1 cellular context compared by ENCODE assay signal in the genomic region with DNA sequence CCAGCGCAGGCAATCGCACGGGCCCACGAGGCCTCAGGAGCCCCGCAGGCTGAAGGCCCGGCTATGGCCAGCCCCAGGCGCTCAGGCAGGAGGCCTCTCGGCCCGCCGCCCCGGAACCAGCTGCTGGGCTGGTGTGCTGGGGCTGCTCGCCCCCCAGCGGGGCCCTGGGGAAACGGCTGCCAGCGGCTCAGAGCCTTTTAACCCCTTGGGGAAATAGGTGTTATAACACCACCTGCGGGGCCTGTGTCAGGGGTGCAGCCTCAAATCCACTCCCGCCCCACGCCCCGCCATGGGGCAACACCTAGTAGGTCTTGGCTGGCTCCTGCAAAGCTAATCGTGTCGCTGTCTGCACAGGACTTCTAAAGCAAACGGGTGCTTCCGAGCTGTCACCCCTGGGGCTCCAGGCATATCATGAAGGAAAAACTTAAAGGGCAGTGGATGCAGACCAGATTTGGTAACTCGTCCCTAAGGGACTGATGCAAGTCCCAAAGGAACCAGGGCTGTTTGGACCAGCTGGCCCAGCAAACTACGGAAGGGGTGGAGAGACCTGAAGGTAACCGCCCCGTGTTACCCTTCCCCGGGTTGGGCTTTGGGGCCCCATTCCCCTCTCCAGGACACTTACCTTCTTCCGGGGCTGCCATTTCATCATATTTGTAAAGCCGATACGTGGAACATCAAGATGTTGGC.
TF ChIP-seq lines count a peak whose summit lies in the region.

No MANE protein-coding gene starts in this region.

TF ChIP-seq in HepG2, 621 proteins besides CTCF, POLR2A, EP300 and RAD21 (continues in another document):
- TF ChIP-seq, protein P1, sequence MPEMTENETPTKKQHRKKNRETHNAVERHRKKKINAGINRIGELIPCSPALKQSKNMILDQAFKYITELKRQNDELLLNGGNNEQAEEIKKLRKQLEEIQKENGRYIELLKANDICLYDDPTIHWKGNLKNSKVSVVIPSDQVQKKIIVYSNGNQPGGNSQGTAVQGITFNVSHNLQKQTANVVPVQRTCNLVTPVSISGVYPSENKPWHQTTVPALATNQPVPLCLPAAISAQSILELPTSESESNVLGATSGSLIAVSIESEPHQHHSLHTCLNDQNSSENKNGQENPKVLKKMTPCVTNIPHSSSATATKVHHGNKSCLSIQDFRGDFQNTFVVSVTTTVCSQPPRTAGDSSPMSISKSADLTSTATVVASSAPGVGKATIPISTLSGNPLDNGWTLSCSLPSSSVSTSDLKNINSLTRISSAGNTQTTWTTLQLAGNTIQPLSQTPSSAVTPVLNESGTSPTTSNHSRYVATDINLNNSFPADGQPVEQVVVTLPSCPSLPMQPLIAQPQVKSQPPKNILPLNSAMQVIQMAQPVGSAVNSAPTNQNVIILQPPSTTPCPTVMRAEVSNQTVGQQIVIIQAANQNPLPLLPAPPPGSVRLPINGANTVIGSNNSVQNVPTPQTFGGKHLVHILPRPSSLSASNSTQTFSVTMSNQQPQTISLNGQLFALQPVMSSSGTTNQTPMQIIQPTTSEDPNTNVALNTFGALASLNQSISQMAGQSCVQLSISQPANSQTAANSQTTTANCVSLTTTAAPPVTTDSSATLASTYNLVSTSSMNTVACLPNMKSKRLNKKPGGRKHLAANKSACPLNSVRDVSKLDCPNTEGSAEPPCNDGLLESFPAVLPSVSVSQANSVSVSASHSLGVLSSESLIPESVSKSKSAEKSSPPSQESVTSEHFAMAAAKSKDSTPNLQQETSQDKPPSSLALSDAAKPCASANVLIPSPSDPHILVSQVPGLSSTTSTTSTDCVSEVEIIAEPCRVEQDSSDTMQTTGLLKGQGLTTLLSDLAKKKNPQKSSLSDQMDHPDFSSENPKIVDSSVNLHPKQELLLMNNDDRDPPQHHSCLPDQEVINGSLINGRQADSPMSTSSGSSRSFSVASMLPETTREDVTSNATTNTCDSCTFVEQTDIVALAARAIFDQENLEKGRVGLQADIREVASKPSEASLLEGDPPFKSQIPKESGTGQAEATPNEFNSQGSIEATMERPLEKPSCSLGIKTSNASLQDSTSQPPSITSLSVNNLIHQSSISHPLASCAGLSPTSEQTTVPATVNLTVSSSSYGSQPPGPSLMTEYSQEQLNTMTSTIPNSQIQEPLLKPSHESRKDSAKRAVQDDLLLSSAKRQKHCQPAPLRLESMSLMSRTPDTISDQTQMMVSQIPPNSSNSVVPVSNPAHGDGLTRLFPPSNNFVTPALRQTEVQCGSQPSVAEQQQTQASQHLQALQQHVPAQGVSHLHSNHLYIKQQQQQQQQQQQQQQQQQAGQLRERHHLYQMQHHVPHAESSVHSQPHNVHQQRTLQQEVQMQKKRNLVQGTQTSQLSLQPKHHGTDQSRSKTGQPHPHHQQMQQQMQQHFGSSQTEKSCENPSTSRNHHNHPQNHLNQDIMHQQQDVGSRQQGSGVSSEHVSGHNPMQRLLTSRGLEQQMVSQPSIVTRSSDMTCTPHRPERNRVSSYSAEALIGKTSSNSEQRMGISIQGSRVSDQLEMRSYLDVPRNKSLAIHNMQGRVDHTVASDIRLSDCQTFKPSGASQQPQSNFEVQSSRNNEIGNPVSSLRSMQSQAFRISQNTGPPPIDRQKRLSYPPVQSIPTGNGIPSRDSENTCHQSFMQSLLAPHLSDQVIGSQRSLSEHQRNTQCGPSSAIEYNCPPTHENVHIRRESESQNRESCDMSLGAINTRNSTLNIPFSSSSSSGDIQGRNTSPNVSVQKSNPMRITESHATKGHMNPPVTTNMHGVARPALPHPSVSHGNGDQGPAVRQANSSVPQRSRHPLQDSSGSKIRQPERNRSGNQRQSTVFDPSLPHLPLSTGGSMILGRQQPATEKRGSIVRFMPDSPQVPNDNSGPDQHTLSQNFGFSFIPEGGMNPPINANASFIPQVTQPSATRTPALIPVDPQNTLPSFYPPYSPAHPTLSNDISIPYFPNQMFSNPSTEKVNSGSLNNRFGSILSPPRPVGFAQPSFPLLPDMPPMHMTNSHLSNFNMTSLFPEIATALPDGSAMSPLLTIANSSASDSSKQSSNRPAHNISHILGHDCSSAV (CRISPR knock-in tag; IDR thresholded peaks at IDR 0.05; ENCODE audit: borderline replicate concordance), result no peak
- TF ChIP-seq ZNF547 (CRISPR knock-in tag; IDR thresholded peaks at IDR 0.05) (peak; percentile 43; the same call in 1 of the 2 replicates), ZNF782 (CRISPR knock-in tag; IDR thresholded peaks at IDR 0.05; ENCODE audit: borderline replicate concordance) (no peak), ARHGAP35 (CRISPR knock-in tag; IDR thresholded peaks at IDR 0.05; ENCODE audit: borderline replicate concordance) (no peak; the same call in 1 of the 2 replicates), NKX3-1 (CRISPR knock-in tag; IDR thresholded peaks at IDR 0.05) (no peak), THAP11 (CRISPR knock-in tag; IDR thresholded peaks at IDR 0.05) (peak; percentile 56; the same call in 1 of the 2 replicates), HES4 (CRISPR knock-in tag; IDR thresholded peaks at IDR 0.05; ENCODE audit: borderline replicate concordance) (peak; percentile 71; the same call in 1 of the 2 replicates), ZNF709 (CRISPR knock-in tag; IDR thresholded peaks at IDR 0.05) (no peak), HHEX (CRISPR knock-in tag; IDR thresholded peaks at IDR 0.05) (no peak), TOPORS (CRISPR knock-in tag; IDR thresholded peaks at IDR 0.05) (peak; percentile 62; the same call in 1 of the 2 replicates), MXI1 (IDR thresholded peaks at IDR 0.05; ENCODE audit: borderline replicate concordance, low read depth, low read length) (peak; percentile 60; the same call in 1 of the 3 replicates), NCOA2 (CRISPR knock-in tag; IDR thresholded peaks at IDR 0.05) (no peak), ZNF775 (CRISPR knock-in tag; IDR thresholded peaks at IDR 0.05; ENCODE audit: borderline replicate concordance) (no peak), HNRNPH1 (optimal IDR thresholded peaks at IDR 0.05; ENCODE audit: low read depth, low read length) (no peak), ZNF660 (CRISPR knock-in tag; IDR thresholded peaks at IDR 0.05; ENCODE audit: borderline replicate concordance, low read depth) (no peak), ZNF768 (CRISPR knock-in tag; IDR thresholded peaks at IDR 0.05) (peak; percentile 43; the same call in 1 of the 2 replicates), ZNF343 (CRISPR knock-in tag; IDR thresholded peaks at IDR 0.05) (no peak), DNMT1 (CRISPR knock-in tag; IDR thresholded peaks at IDR 0.05) (peak; percentile 65; the same call in 1 of the 2 replicates), ZFP36L2 (CRISPR knock-in tag; IDR thresholded peaks at IDR 0.05) (no peak), RARG (CRISPR knock-in tag; IDR thresholded peaks at IDR 0.05; ENCODE audit: low read depth) (no peak), CCDC6 (CRISPR knock-in tag; IDR thresholded peaks at IDR 0.05) (0 out of 2 replicates have a peak, but pooled peaks have one; percentile 59), SPEN (CRISPR knock-in tag; IDR thresholded peaks at IDR 0.05; ENCODE audit: low read depth) (peak; percentile 82), ZNF296 (CRISPR knock-in tag; conservative IDR thresholded peaks at IDR 0.05) (0 out of 2 replicates have a peak, but pooled peaks have one; percentile 74), ZNF737 (CRISPR knock-in tag; IDR thresholded peaks at IDR 0.05; ENCODE audit: borderline replicate concordance) (0 out of 2 replicates have a peak, but pooled peaks have one; percentile 45), SKI (IDR thresholded peaks at IDR 0.05; ENCODE audit: partially characterized antibody) (peak; percentile 36), ZNF460 (CRISPR knock-in tag; IDR thresholded peaks at IDR 0.05; ENCODE audit: borderline replicate concordance) (no peak), ZNF333 (CRISPR knock-in tag; IDR thresholded peaks at IDR 0.05; ENCODE audit: borderline replicate concordance) (no peak), ZNF552 (CRISPR knock-in tag; IDR thresholded peaks at IDR 0.05; ENCODE audit: borderline replicate concordance) (no peak; the same call in 1 of the 2 replicates), HOXA5 (CRISPR knock-in tag; IDR thresholded peaks at IDR 0.05) (no peak), SAFB2 (CRISPR knock-in tag; IDR thresholded peaks at IDR 0.05; ENCODE audit: borderline replicate concordance, low read depth) (peak; percentile 52; the same call in 1 of the 2 replicates), ZBTB1 (CRISPR knock-in tag; IDR thresholded peaks at IDR 0.05; ENCODE audit: borderline replicate concordance) (no peak), KLF11 (CRISPR knock-in tag; IDR thresholded peaks at IDR 0.05) (no peak)
- TF ChIP-seq, protein P2, sequence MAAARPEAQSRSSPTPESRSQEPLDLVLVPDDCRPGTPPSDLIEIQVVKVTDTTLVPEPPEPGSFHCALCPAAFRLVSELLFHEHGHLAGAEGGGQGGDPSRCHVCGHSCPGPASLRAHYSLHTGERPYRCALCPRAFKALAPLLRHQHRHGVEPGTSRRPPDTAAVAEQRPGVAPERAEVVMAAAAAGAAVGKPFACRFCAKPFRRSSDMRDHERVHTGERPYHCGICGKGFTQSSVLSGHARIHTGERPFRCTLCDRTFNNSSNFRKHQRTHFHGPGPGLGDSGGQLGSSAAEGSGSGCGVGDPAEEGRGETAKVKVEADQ (CRISPR knock-in tag; IDR thresholded peaks at IDR 0.05; ENCODE audit: borderline replicate concordance), result no peak
- TF ChIP-seq, protein P3, sequence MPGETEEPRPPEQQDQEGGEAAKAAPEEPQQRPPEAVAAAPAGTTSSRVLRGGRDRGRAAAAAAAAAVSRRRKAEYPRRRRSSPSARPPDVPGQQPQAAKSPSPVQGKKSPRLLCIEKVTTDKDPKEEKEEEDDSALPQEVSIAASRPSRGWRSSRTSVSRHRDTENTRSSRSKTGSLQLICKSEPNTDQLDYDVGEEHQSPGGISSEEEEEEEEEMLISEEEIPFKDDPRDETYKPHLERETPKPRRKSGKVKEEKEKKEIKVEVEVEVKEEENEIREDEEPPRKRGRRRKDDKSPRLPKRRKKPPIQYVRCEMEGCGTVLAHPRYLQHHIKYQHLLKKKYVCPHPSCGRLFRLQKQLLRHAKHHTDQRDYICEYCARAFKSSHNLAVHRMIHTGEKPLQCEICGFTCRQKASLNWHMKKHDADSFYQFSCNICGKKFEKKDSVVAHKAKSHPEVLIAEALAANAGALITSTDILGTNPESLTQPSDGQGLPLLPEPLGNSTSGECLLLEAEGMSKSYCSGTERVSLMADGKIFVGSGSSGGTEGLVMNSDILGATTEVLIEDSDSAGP (CRISPR knock-in tag; IDR thresholded peaks at IDR 0.05; ENCODE audit: borderline replicate concordance), result peak; percentile 73
- TF ChIP-seq, protein P4, sequence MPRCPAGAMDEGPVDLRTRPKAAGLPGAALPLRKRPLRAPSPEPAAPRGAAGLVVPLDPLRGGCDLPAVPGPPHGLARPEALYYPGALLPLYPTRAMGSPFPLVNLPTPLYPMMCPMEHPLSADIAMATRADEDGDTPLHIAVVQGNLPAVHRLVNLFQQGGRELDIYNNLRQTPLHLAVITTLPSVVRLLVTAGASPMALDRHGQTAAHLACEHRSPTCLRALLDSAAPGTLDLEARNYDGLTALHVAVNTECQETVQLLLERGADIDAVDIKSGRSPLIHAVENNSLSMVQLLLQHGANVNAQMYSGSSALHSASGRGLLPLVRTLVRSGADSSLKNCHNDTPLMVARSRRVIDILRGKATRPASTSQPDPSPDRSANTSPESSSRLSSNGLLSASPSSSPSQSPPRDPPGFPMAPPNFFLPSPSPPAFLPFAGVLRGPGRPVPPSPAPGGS (CRISPR knock-in tag; IDR thresholded peaks at IDR 0.05), result 0 out of 2 replicates have a peak, but pooled peaks have one; percentile 19
- TF ChIP-seq, protein P5, sequence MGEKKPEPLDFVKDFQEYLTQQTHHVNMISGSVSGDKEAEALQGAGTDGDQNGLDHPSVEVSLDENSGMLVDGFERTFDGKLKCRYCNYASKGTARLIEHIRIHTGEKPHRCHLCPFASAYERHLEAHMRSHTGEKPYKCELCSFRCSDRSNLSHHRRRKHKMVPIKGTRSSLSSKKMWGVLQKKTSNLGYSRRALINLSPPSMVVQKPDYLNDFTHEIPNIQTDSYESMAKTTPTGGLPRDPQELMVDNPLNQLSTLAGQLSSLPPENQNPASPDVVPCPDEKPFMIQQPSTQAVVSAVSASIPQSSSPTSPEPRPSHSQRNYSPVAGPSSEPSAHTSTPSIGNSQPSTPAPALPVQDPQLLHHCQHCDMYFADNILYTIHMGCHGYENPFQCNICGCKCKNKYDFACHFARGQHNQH (CRISPR knock-in tag; IDR thresholded peaks at IDR 0.05), result peak; percentile 44; the same call in 1 of the 2 replicates
- TF ChIP-seq, protein P6, sequence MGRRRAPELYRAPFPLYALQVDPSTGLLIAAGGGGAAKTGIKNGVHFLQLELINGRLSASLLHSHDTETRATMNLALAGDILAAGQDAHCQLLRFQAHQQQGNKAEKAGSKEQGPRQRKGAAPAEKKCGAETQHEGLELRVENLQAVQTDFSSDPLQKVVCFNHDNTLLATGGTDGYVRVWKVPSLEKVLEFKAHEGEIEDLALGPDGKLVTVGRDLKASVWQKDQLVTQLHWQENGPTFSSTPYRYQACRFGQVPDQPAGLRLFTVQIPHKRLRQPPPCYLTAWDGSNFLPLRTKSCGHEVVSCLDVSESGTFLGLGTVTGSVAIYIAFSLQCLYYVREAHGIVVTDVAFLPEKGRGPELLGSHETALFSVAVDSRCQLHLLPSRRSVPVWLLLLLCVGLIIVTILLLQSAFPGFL (CRISPR knock-in tag; IDR thresholded peaks at IDR 0.05), result no peak
- TF ChIP-seq, protein P7, sequence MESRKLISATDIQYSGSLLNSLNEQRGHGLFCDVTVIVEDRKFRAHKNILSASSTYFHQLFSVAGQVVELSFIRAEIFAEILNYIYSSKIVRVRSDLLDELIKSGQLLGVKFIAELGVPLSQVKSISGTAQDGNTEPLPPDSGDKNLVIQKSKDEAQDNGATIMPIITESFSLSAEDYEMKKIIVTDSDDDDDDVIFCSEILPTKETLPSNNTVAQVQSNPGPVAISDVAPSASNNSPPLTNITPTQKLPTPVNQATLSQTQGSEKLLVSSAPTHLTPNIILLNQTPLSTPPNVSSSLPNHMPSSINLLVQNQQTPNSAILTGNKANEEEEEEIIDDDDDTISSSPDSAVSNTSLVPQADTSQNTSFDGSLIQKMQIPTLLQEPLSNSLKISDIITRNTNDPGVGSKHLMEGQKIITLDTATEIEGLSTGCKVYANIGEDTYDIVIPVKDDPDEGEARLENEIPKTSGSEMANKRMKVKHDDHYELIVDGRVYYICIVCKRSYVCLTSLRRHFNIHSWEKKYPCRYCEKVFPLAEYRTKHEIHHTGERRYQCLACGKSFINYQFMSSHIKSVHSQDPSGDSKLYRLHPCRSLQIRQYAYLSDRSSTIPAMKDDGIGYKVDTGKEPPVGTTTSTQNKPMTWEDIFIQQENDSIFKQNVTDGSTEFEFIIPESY (CRISPR knock-in tag; IDR thresholded peaks at IDR 0.05), result peak; percentile 21; the same call in 1 of the 2 replicates
- TF ChIP-seq, protein P8, sequence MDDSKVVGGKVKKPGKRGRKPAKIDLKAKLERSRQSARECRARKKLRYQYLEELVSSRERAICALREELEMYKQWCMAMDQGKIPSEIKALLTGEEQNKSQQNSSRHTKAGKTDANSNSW (CRISPR knock-in tag; IDR thresholded peaks at IDR 0.05; ENCODE audit: borderline replicate concordance), result 0 out of 2 replicates have a peak, but pooled peaks have one; percentile 55
- TF ChIP-seq, protein P9, sequence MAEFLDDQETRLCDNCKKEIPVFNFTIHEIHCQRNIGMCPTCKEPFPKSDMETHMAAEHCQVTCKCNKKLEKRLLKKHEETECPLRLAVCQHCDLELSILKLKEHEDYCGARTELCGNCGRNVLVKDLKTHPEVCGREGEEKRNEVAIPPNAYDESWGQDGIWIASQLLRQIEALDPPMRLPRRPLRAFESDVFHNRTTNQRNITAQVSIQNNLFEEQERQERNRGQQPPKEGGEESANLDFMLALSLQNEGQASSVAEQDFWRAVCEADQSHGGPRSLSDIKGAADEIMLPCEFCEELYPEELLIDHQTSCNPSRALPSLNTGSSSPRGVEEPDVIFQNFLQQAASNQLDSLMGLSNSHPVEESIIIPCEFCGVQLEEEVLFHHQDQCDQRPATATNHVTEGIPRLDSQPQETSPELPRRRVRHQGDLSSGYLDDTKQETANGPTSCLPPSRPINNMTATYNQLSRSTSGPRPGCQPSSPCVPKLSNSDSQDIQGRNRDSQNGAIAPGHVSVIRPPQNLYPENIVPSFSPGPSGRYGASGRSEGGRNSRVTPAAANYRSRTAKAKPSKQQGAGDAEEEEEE (CRISPR knock-in tag; IDR thresholded peaks at IDR 0.05; ENCODE audit: borderline replicate concordance), result 0 out of 2 replicates have a peak, but pooled peaks have one; percentile 42
